ENCODE assay signal across 8 cellular contexts in the genomic region with DNA sequence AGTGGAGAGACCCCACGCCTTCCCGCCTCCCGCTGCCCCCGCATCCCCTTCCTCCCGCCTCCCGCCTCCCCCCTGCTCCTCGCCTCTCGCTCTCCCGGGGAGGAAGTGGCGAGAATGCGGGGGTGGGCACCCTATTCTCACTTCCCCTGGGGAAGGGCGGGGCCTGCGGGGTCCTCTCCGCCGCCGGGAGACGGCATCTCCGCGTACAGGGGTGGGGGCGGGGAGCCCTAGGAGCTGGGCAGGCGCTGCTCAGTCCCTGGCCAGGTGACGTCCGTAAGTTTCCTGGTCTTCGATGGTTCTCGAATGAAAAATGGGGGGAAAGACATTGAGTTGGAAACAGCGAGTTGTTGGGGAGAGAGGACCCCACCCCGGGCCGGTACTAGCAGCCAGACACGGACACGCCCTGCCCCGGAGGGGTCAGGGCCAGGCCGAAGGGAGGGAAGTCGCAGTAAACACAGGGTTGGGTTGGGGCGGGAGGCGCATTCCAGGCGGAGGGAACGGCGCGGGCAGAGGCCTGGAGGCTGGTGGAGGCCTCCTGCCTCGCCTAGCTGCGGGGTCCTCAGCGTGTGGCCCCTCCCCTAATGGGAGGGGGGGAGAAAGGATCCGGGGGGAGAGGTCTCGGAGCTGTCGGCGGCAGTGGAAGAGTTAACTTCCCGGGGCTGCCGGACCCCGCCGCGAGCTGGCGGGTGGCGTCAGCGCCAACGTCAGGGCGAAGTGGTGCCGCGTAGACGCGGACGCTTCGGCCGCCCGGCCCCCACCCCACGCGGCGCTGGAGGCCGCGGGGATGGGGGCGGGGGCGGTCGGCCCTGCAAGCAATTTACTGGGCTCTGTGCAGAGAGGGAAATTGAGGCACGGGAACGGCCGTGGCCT. TPM values are rescaled to one million over a fixed set of nuclear protein-coding genes. Genes with fewer than 3 reads are reported as not detected.
A peak's percentile ranks its signal among the peaks of the same experiment; 100 is the strongest.
DNase-seq lines count a peak whose midpoint lies in the region; FAIRE-seq and TF ChIP-seq lines count a peak whose summit lies in the region.

No MANE protein-coding gene starts in this region.

- H3K9me3 Mint-ChIP-seq in HFFc6 = no peaks in the 10 kb centered on the region

- peaks cover 2% of the 10 kb centered on the region for H3K27me3 Mint-ChIP-seq in HFFc6 (ENCODE audit: insufficient read depth)

- H3K4me1 Mint-ChIP-seq in HFFc6 (ENCODE audit: low read depth) = peaks cover 36% of the 10 kb centered on the region

- peak overlapping the region; percentile 63 for H3K4me3 ChIP-seq in epithelial cell of proximal tubule (ENCODE audit: low read depth, low read length)

- no peak for DNase-seq in HFFc6
- DNase-seq in NOMO-1 (lab: John Stamatoyannopoulos, UW; ENCODE audit: unreplicated experiment in 2 of 2) = peak; percentile 82 to 88
- DNase-seq in activated T-cell treated with anti-CD3 and anti-CD28 coated beads for 4 hours = peak; percentile 73
- DNase-seq in epithelial cell of proximal tubule (ENCODE audit: low read depth) = no peak
- DNase-seq in mucosa of gallbladder (ENCODE audit: low spot score) = peak; percentile 86
- DNase-seq in stimulated activated CD8-positive, alpha-beta memory T cell treated with anti-CD3 and anti-CD28 coated beads, Interleukin-7, amount 100 ng/mL, for 24 hours (ENCODE audit: low read depth) = peak; percentile 74
- DNase-seq in NCI-H187 treated with DMSO at 0.1 percent for 48 hours (lab: John Stamatoyannopoulos, UW) = no peak

- TF ChIP-seq CTCF in HFFc6 (IDR thresholded peaks at IDR 0.05) (no peak), epithelial cell of proximal tubule (conservative IDR thresholded peaks at IDR 0.05; ENCODE audit: low read depth, low read length) (no peak)

- H3K36me3 Mint-ChIP-seq in HFFc6 (ENCODE audit: low read depth) = no peaks in the 10 kb centered on the region

- FAIRE-seq in G401.6 (lab: Jason Lieb, UNC) = peak; percentile 44

- peak overlapping the region; percentile 97 for H3K27ac Mint-ChIP-seq in HFFc6

- peak overlapping the region; percentile 90 for H3K4me3 Mint-ChIP-seq in HFFc6

RNA-seq across cellular contexts. Expression of a gene that starts 10.4 kb away (rescaled TPM):
- total RNA-seq in HFFc6 (2021; fragmentation: NEBNext Ultra II Directional; extraction: Animal tissue kit (Norgen Biotek cat#: 25700)) = 10 to 100 TPM; 70.3 to 99.9 (median 91.7) TPM
- 266 and 341 TPM in 2 replicates for total RNA-seq in epithelial cell of proximal tubule
- total RNA-seq in mucosa of gallbladder = 303 TPM

RNA-seq across cellular contexts. Expression of a gene that starts 17.6 kb away (rescaled TPM):
- total RNA-seq in HFFc6 (2021; fragmentation: NEBNext Ultra II Directional; extraction: Animal tissue kit (Norgen Biotek cat#: 25700)) = under 1 TPM; 0.40 to 0.87 (median 0.55) TPM
- total RNA-seq in epithelial cell of proximal tubule = 0.07 and 1.3 TPM in 2 replicates
- total RNA-seq in mucosa of gallbladder = 2.9 TPM

RNA-seq across cellular contexts. Expression of a gene that starts 31.1 kb away (rescaled TPM):
- 100 to 1,000 TPM; 175 to 217 (median 202) TPM for total RNA-seq in HFFc6 (2021; fragmentation: NEBNext Ultra II Directional; extraction: Animal tissue kit (Norgen Biotek cat#: 25700))
- total RNA-seq in epithelial cell of proximal tubule (490 and 620 TPM in 2 replicates), mucosa of gallbladder (92.9 TPM)

RNA-seq across cellular contexts. Expression of a gene that starts 48.6 kb away (rescaled TPM):
- total RNA-seq in HFFc6 (2021; fragmentation: NEBNext Ultra II Directional; extraction: Animal tissue kit (Norgen Biotek cat#: 25700)) = 10 to 100 TPM; 30.5 to 54.1 (median 32.4) TPM
- total RNA-seq in epithelial cell of proximal tubule = 5.4 and 7.5 TPM in 2 replicates
- total RNA-seq in mucosa of gallbladder = 56.6 TPM

Comparison
In these comparisons a context has a peak if more than half of its experiments do, and no peak if none do; other contexts are left out.
1. DNase-seq: peak in NOMO-1 (2 of 2), activated T-cell treated with anti-CD3 and anti-CD28 coated beads for 4 hours (single experiment), mucosa of gallbladder (single experiment) and stimulated activated CD8-positive, alpha-beta memory T cell treated with anti-CD3 and anti-CD28 coated beads, Interleukin-7, amount 100 ng/mL, for 24 hours (single experiment); none in HFFc6 (single experiment), epithelial cell of proximal tubule (single experiment) and NCI-H187 treated with DMSO at 0.1 percent for 48 hours (single experiment).